Comparison of ENCODE assay signal across 8 cellular contexts in genomic region chr14:77040309-77040994, GRCh38. TPM values are rescaled to one million over a fixed set of nuclear protein-coding genes. Genes with fewer than 3 reads are reported as not detected.
A peak's percentile ranks its signal among the peaks of the same experiment; 100 is the strongest.
DNase-seq lines count a peak whose midpoint lies in the region; TF ChIP-seq lines count a peak whose summit lies in the region.

No MANE protein-coding gene starts in this region.

- H3K36me3 Mint-ChIP-seq in HFFc6 (ENCODE audit: low read depth): no peaks in the 10 kb centered on the region
- H3K36me3 Mint-ChIP-seq in activated naive CD4-positive, alpha-beta T cell treated with anti-CD3 and anti-CD28 coated beads for 36 hours (ENCODE audit: low read depth): no peaks in the 10 kb centered on the region

- intact Hi-C loops in activated naive CD4-positive, alpha-beta T cell treated with anti-CD3 and anti-CD28 coated beads for 36 hours (cut with micrococcal nuclease): loop anchor here (1.0 to 5.0 kb wide), 11 partner anchors 8 to 1498 kb away; partner anchors contain the start of genes AHSA1, CIPC, GSTZ1 and IRF2BPL

- DNase-seq in HFFc6 (peak; percentile 99), NAMALWA (ENCODE audit: low spot score) (peak; percentile 99), SK-MEL-5 (ENCODE audit: low read depth, low spot score) (peak; percentile 100), globus pallidus (ENCODE audit: low spot score) (peak; percentile 99), nucleus accumbens (lab: John Stamatoyannopoulos, UW) (peak; percentile 73 to 99 (median 96)), suprapubic skin (ENCODE audit: low spot score in 2 of 2) (peak; percentile 100)
- peak; percentile 99 for DNase-seq in activated naive CD4-positive, alpha-beta T cell treated with anti-CD3 and anti-CD28 coated beads for 36 hours

- H3K27me3 ChIP-seq in suprapubic skin: no peaks in the 10 kb centered on the region

- H3K4me1 ChIP-seq in ES-I3 (ENCODE audit: insufficient read depth, low read length) (peaks cover 76% of the 10 kb centered on the region), suprapubic skin (peaks cover 98% of the 10 kb centered on the region)

- H3K4me3 Mint-ChIP-seq in HFFc6: peak overlapping the region; percentile 86
- peak overlapping the region; percentile 77 for H3K4me3 Mint-ChIP-seq in activated naive CD4-positive, alpha-beta T cell treated with anti-CD3 and anti-CD28 coated beads for 36 hours

- no peaks in the 10 kb centered on the region for H3K9me3 Mint-ChIP-seq in HFFc6
- H3K9me3 Mint-ChIP-seq in activated naive CD4-positive, alpha-beta T cell treated with anti-CD3 and anti-CD28 coated beads for 36 hours: no peaks in the 10 kb centered on the region

- no peaks in the 10 kb centered on the region for H3K9me3 ChIP-seq in ES-I3 (ENCODE audit: control insufficient read depth, insufficient read depth, low read length)
- H3K9me3 ChIP-seq in suprapubic skin: no peaks in the 10 kb centered on the region

- TF ChIP-seq CTCF in HFFc6 (IDR thresholded peaks at IDR 0.05) (no peak), suprapubic skin (IDR thresholded peaks at IDR 0.05) (no peak)

- H3K27me3 Mint-ChIP-seq in HFFc6 (ENCODE audit: insufficient read depth): peaks cover 2% of the 10 kb centered on the region
- no peaks in the 10 kb centered on the region for H3K27me3 Mint-ChIP-seq in activated naive CD4-positive, alpha-beta T cell treated with anti-CD3 and anti-CD28 coated beads for 36 hours (ENCODE audit: low read depth)

- H3K9ac ChIP-seq in ES-I3 (ENCODE audit: low read depth, low read length): peak overlapping the region; percentile 51

- CTCF ChIA-PET in activated naive CD4-positive, alpha-beta T cell treated with anti-CD3 and anti-CD28 coated beads for 36 hours (lab: Charles Lee): interaction anchor here (0.6 to 8.5 kb wide), 14 partner anchors 11 to 127 kb away, joined by 3 to 76 read pairs (median 4); no protein-coding TSS in a partner anchor

- H3K27ac ChIP-seq in suprapubic skin: peak overlapping the region; percentile 96

- WGBS in suprapubic skin: under 1% methylated on average over 22 of the region's 23 CpGs

- in situ Hi-C loops in SK-MEL-5 (cut with HindIII; ENCODE audit: low pct_unique_long_range_greater_than_20kb, low sequenced_read_pairs): no loop called here

- TF ChIP-seq EP300 in suprapubic skin (IDR thresholded peaks at IDR 0.05): no peak

- TF ChIP-seq POLR2A in suprapubic skin (IDR thresholded peaks at IDR 0.05): no peak

- H3K27ac Mint-ChIP-seq in HFFc6: peak overlapping the region; percentile 99
- H3K27ac Mint-ChIP-seq in activated naive CD4-positive, alpha-beta T cell treated with anti-CD3 and anti-CD28 coated beads for 36 hours: peak overlapping the region; percentile 99

- H3K36me3 ChIP-seq in ES-I3 (ENCODE audit: insufficient read depth, low read length) (no peaks in the 10 kb centered on the region), suprapubic skin (no peaks in the 10 kb centered on the region)

- peak overlapping the region; percentile 42 for H3K4me3 ChIP-seq in suprapubic skin

- peaks cover 92% of the 10 kb centered on the region for H3K4me1 Mint-ChIP-seq in HFFc6 (ENCODE audit: low read depth)
- peaks cover 88% of the 10 kb centered on the region for H3K4me1 Mint-ChIP-seq in activated naive CD4-positive, alpha-beta T cell treated with anti-CD3 and anti-CD28 coated beads for 36 hours (ENCODE audit: low read depth)

RNA-seq across cellular contexts. Expression of gene IRF2BPL, which starts 11.9 kb away (rescaled TPM):
- total RNA-seq in HFFc6 (2021; fragmentation: NEBNext Ultra II Directional; extraction: Animal tissue kit (Norgen Biotek cat#: 25700)): 10 to 100 TPM; 37.1 to 46.3 (median 38.3) TPM
- 27.2 and 28.7 TPM in 2 replicates for total RNA-seq in SK-MEL-5 (2014; rRNA removed; shearing (Covaris generic))
- 52.2 and 59.2 TPM in 2 replicates for polyA plus RNA-seq in SK-MEL-5 (2015; cell fraction: cytosol; rRNA removed)
- polyA plus RNA-seq in SK-MEL-5 (2015; cell fraction: nucleus; rRNA removed): 9.7 and 12.2 TPM in 2 replicates
- 10 to 100 TPM; 34.8 to 35.2 TPM for total RNA-seq in activated naive CD4-positive, alpha-beta T cell treated with anti-CD3 and anti-CD28 coated beads for 36 hours
- 10 to 100 TPM; 44.7 to 72.7 (median 65.6) TPM for total RNA-seq in suprapubic skin

RNA-seq across cellular contexts. Expression of gene CIPC, which starts 57.6 kb away (rescaled TPM):
- 10 to 100 TPM in 4 of 6 experiments, 1 to 10 TPM in 2; 9.1 to 12.5 (median 11.5) TPM for total RNA-seq in HFFc6 (2021; fragmentation: NEBNext Ultra II Directional; extraction: Animal tissue kit (Norgen Biotek cat#: 25700))
- 50.9 and 53.3 TPM in 2 replicates for total RNA-seq in SK-MEL-5 (2014; rRNA removed; shearing (Covaris generic))
- polyA plus RNA-seq in SK-MEL-5 (2015; cell fraction: cytosol; rRNA removed): 24.1 and 36.2 TPM in 2 replicates
- polyA plus RNA-seq in SK-MEL-5 (2015; cell fraction: nucleus; rRNA removed): 26.4 and 26.5 TPM in 2 replicates
- total RNA-seq in activated naive CD4-positive, alpha-beta T cell treated with anti-CD3 and anti-CD28 coated beads for 36 hours: 1 to 10 TPM; 5.6 to 6.1 TPM
- total RNA-seq in suprapubic skin: 10 to 100 TPM; 47.2 to 79.0 (median 53.9) TPM

Comparison
In these comparisons a context has a peak if more than half of its experiments do, and no peak if none do; other contexts are left out.
1. Peak in every context shown above with its lines: DNase-seq, H3K4me3 ChIP-seq and H3K27ac ChIP-seq.